1 cellular context compared by ENCODE assay signal in the genomic region with DNA sequence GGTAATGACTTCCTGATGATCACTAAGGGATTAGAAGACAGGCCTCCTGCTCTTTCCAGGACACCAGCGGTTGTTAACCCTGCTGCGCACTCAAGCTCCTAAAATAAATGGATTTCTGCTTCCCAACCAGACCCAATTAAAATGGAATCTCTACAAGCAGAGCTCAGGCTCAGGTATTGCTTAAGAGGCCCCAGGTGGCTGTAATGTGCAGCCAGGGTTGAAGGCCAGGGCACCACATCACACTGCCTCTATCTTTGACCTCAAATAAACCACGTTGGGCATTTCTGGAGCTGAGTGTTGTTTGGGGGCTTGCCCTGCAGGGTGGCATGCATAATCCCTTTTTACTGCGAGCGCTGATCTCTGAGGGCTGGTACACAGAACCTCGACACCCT.
TF ChIP-seq lines count a peak whose summit lies in the region.

No MANE protein-coding gene starts in this region.

TF ChIP-seq in liver, 16 proteins besides CTCF, POLR2A, EP300 and RAD21:
- TF ChIP-seq REST (IDR thresholded peaks at IDR 0.05), result peak; percentile 65
- no peak for TF ChIP-seq HNF4G (IDR thresholded peaks at IDR 0.05)
- TF ChIP-seq ZBTB33 (IDR thresholded peaks at IDR 0.05), result peak; percentile 69
- no peak for TF ChIP-seq FOXA2 (IDR thresholded peaks at IDR 0.05)
- peak; percentile 88 for TF ChIP-seq SP1 (IDR thresholded peaks at IDR 0.05)
- TF ChIP-seq ATF3 (IDR thresholded peaks at IDR 0.05), result peak; percentile 60
- peak; percentile 70 for TF ChIP-seq MAX (IDR thresholded peaks at IDR 0.05)
- TF ChIP-seq RXRA (IDR thresholded peaks at IDR 0.05), result peak; percentile 100
- TF ChIP-seq JUND (IDR thresholded peaks at IDR 0.05), result peak; percentile 69 to 88
- TF ChIP-seq EGR1 (IDR thresholded peaks at IDR 0.05; ENCODE audit: low read depth in 2 of 2), result no peak
- no peak for TF ChIP-seq FOXA1 (IDR thresholded peaks at IDR 0.05)
- TF ChIP-seq NR2F2 (IDR thresholded peaks at IDR 0.05), result peak; percentile 20
- peak; percentile 45 for TF ChIP-seq TAF1 (conservative IDR thresholded peaks at IDR 0.05)
- peak; percentile 73 to 85 for TF ChIP-seq HNF4A (conservative IDR thresholded peaks at IDR 0.05)
- peak in 1 of 2 donors; percentile 19 for TF ChIP-seq GABPA (IDR thresholded peaks at IDR 0.05 in 1 of 2, conservative IDR thresholded peaks at IDR 0.05 in 1 of 2)
- TF ChIP-seq YY1 (IDR thresholded peaks at IDR 0.05), result peak; percentile 94
